10 cellular contexts compared by ENCODE assay signal in genomic region chr3:12393894-12394293, GRCh38.
DNase-seq lines count a peak whose midpoint lies in the region; ATAC-seq, FAIRE-seq and TF ChIP-seq lines count a peak whose summit lies in the region.
"Had no signal": no experiment of that assay in that cellular context is flagged by ENCODE, and none has a peak within 500 bp of the region (broad histone marks: within the 10 kb centered on the region; RNA-seq: fewer than 3 reads in every experiment).

No MANE protein-coding gene starts in this region.

- peak; percentile 9 for FAIRE-seq in GM12891 (lab: Jason Lieb, UNC)

- DNase-seq in GM12891 (ENCODE audit: insufficient read length, low spot score) (no peak), NOMO-1 treated with dmso at 0.1 percent for 144 hours (lab: John Stamatoyannopoulos, UW; ENCODE audit: unreplicated experiment) (peak; percentile 72), erythroblast (lab: John Stamatoyannopoulos, UW) (peak; percentile 15 to 74), sciatic nerve (ENCODE audit: low spot score) (no peak), COR-L47 (lab: John Stamatoyannopoulos, UW) (no peak)
- no peak for DNase-seq in NK-92 treated with Interleukin-12 subunit alpha and Interleukin-12 subunit beta, amount 100 ng/mL, for 24 hours (lab: John Stamatoyannopoulos, UW)
- no peak for DNase-seq in activated naive CD4-positive, alpha-beta T cell treated with Interleukin-2 at 50 U/mL for 16 hours
- DNase-seq: heart right ventricle; stimulated activated CD4-positive, alpha-beta T cell treated with anti-CD3 and anti-CD28 coated beads, Interleukin-4, amount 100 ng/mL, for 4 hours had no signal

- intact Hi-C loops in sciatic nerve (cut with DNase I): no loop called here

- TF ChIP-seq POLR2A in GM12891 (IDR thresholded peaks at IDR 0.05; ENCODE audit: low read depth, low read length): no peak
- TF ChIP-seq POLR2A in erythroblast (IDR thresholded peaks at IDR 0.05; ENCODE audit: low read length): no peak

- ATAC-seq in sciatic nerve: peak; percentile 89
- no peak for ATAC-seq in HG02759 (IDR thresholded peaks at IDR 0.05; ENCODE audit: unreplicated experiment)

TF ChIP-seq in GM12891, 5 proteins besides CTCF, POLR2A, EP300 and RAD21:
- no peak for TF ChIP-seq TAF1 (IDR thresholded peaks at IDR 0.05; ENCODE audit: low read depth, low read length)
- no peak for TF ChIP-seq SPI1 (IDR thresholded peaks at IDR 0.05; ENCODE audit: low read depth, low read length)
- no peak for TF ChIP-seq POLR2AphosphoS5 (IDR thresholded peaks at IDR 0.05; ENCODE audit: low read depth, low read length)
- no peak for TF ChIP-seq PAX5 (IDR thresholded peaks at IDR 0.05; ENCODE audit: insufficient read depth, low read length, severe bottlenecking)
- no peak for TF ChIP-seq POU2F2 (IDR thresholded peaks at IDR 0.05; ENCODE audit: low read depth, low read length)

Comparison
In these comparisons a context has a peak if more than half of its experiments do, and no peak if none do; other contexts are left out.
1. DNase-seq: peak in NOMO-1 treated with dmso at 0.1 percent for 144 hours (single experiment) and erythroblast (2 of 2); none in GM12891 (single experiment), sciatic nerve (single experiment), COR-L47 (single experiment), NK-92 treated with Interleukin-12 subunit alpha and Interleukin-12 subunit beta, amount 100 ng/mL, for 24 hours (single experiment) and activated naive CD4-positive, alpha-beta T cell treated with Interleukin-2 at 50 U/mL for 16 hours (single experiment).